ENCODE assay signal across 9 cellular contexts in the genomic region with DNA sequence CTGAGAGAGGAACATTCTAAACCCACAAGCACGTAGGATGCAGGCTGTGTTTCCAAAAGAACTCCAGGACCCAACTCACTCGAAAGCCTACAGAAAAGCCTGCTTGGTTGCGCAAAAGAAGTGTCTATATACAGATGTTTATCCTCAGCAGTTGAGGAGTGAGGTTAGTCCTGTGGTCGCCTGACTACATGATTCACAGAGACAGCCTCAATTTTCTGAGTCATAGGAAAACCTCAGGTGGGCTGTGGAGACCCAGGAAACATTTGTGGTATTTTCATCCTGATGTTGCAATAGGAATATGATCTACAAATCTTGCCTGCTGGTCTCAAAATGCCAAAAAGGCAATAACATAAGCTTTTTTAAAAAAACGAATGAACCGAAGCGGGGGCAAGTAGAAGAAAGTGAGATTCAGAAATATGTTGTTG.
DNase-seq lines count a peak whose midpoint lies in the region; ATAC-seq, FAIRE-seq and TF ChIP-seq lines count a peak whose summit lies in the region.
"Had no signal": no experiment of that assay in that cellular context is flagged by ENCODE, and none has a peak within 500 bp of the region (broad histone marks: within the 10 kb centered on the region; RNA-seq: fewer than 3 reads in every experiment).

No MANE protein-coding gene starts in this region.

- no peaks in the 10 kb centered on the region for H3K79me2 ChIP-seq in K562 (ENCODE audit: control insufficient read depth, insufficient read depth, low read length)

- H3K9me1 ChIP-seq in K562 (ENCODE audit: control insufficient read depth, insufficient read depth, low read length) = no peaks in the 10 kb centered on the region

- CTCF ChIA-PET in K562 (lab: Yijun Ruan, JAX; ENCODE audit: low intra/inter-chr PET ratio) = interaction anchor here (0.5 kb wide), 1 partner anchor 748 kb away, joined by 3 read pairs; no protein-coding TSS in a partner anchor

- BruUV-seq in K562 (replicated peaks; lab: Mats Ljungman, UMichigan) = no TSS peak

- H3K9ac ChIP-seq in K562 (ENCODE audit: insufficient read depth in 1 of 2, low read depth in 2 of 2, low read length in 2 of 2) = no peak overlapping the region

- no peak for TF ChIP-seq POLR2A in K562 (conservative IDR thresholded peaks at IDR 0.05)
- TF ChIP-seq POLR2A in stomach (IDR thresholded peaks at IDR 0.05) = no peak

- H3K27me3 ChIP-seq in K562 (ENCODE audit: control insufficient read depth in 2 of 2, insufficient read depth in 2 of 2, low read length in 2 of 2) (no peaks in the 10 kb centered on the region; a peak in 1 of 5 replicates), stomach (no peaks in the 10 kb centered on the region)

- H3K4me3 ChIP-seq in K562 (no peak overlapping the region), stomach (no peak overlapping the region)

- in situ Hi-C loops in KBM-7 (cut with MboI; ENCODE audit: low pct_unique_long_range_greater_than_20kb, low sequenced_read_pairs) = no loop called here
- in situ Hi-C loops in K562 (cut with MboI) = no loop called here

- intact Hi-C loops in K562 (cut with micrococcal nuclease) (no loop called here), posterior vena cava (cut with DNase I) (no loop called here), stomach (cut with DNase I; ENCODE audit: low total_unique reads) (no loop called here)

- TF ChIP-seq CTCF in K562 (IDR thresholded peaks at IDR 0.05 in 2 of 3, conservative IDR thresholded peaks at IDR 0.05 in 1 of 3; ENCODE audit: insufficient read depth in 2 of 3, low read depth in 1 of 3, low read length in 3 of 3) (no peak), stomach (IDR thresholded peaks at IDR 0.05) (no peak)

- no peaks in the 10 kb centered on the region for H4K20me1 ChIP-seq in K562 (replicated peaks; ENCODE audit: control insufficient read depth, insufficient read depth, low read length)

- H3K9me3 ChIP-seq in K562 (replicated peaks; ENCODE audit: control insufficient read depth, insufficient read depth, low read depth, low read length) = no peaks in the 10 kb centered on the region
- H3K9me3 ChIP-seq in stomach = no peaks in the 10 kb centered on the region

- H3K4me2 ChIP-seq in K562 (ENCODE audit: insufficient read depth, low read length) = no peak overlapping the region

- H2AFZ ChIP-seq in K562 (ENCODE audit: low read depth, low read length) = no peak overlapping the region

- TF ChIP-seq EP300 in K562 (IDR thresholded peaks at IDR 0.05; ENCODE audit: low read length) (no peak), stomach (IDR thresholded peaks at IDR 0.05) (no peak)

- no peak for TF ChIP-seq RAD21 in K562 (CRISPR knock-in tag; conservative IDR thresholded peaks at IDR 0.05 in 1 of 2, IDR thresholded peaks at IDR 0.05 in 1 of 2)

- no peak for ATAC-seq in K562

- DNase-seq in NK-92 treated with Interleukin-12 subunit alpha and Interleukin-12 subunit beta, amount 100 ng/mL, for 24 hours (lab: John Stamatoyannopoulos, UW) = peak; percentile 39
- no peak for DNase-seq in NK-92 (lab: John Stamatoyannopoulos, UW; ENCODE audit: unreplicated experiment)
- peak; percentile 80 for DNase-seq in KBM-7
- DNase-seq in K562 (ENCODE audit: extremely low read depth in 1 of 4, low spot score in 3 of 4) = peak in 1 of 4 experiments; percentile 15
- peak; percentile 8 for DNase-seq in stimulated activated CD4-positive, alpha-beta T cell treated with anti-CD3 and anti-CD28 coated beads, Interleukin-4, amount 100 ng/mL, for 24 hours
- no peak for DNase-seq in posterior vena cava (ENCODE audit: low spot score)
- DNase-seq in caudate nucleus (lab: John Stamatoyannopoulos, UW) = no peak
- DNase-seq in stomach = no peak

- H3K27ac ChIP-seq in K562 (ENCODE audit: extremely low read depth, low read depth, low read length) (no peak overlapping the region), caudate nucleus (ENCODE audit: low read depth, low read length) (no peak overlapping the region), stomach (peak overlapping the region in 2 of 5 donors; percentile 43 to 53)
- H3K27ac ChIP-seq: 22Rv1 had no signal

- 2% methylated on average over 7 of the region's 7 CpGs for WGBS in K562 (ENCODE audit: insufficient coverage, low coverage, missing lambda C conversion rate)
- WGBS in stomach, 5 donors = 58 to 75% (median 70%) methylated on average over 7 of the region's 7 CpGs

- no peak for FAIRE-seq in K562 (lab: Jason Lieb, UNC)

- H3K36me3 ChIP-seq in K562 (ENCODE audit: control insufficient read depth, insufficient read depth, low read length) (no peaks in the 10 kb centered on the region), stomach (no peaks in the 10 kb centered on the region)

- POLR2A ChIA-PET in K562 (lab: Yijun Ruan, JAX) = interaction anchor here (0.6 kb wide), 1 partner anchor 538 kb away, joined by 3 read pairs; no protein-coding TSS in a partner anchor

- H3K4me1 ChIP-seq in K562 (replicated peaks in 1 of 2; ENCODE audit: control insufficient read depth in 2 of 2, insufficient read depth in 2 of 2, low read length in 2 of 2) = no peaks in the 10 kb centered on the region
- peaks cover 0 to 17% (median 10%) of the 10 kb centered on the region in 4 donors for H3K4me1 ChIP-seq in stomach

TF ChIP-seq in K562, 482 proteins besides CTCF, POLR2A, EP300 and RAD21 (continues in another document):
- TF ChIP-seq MEIS2 (IDR thresholded peaks at IDR 0.05; ENCODE audit: partially characterized antibody) = peak; percentile 41
- TF ChIP-seq TEAD4 (IDR thresholded peaks at IDR 0.05; ENCODE audit: low read length) = peak; percentile 36; the same call in 1 of the 2 replicates
- TF ChIP-seq TEAD4 (CRISPR knock-in tag; IDR thresholded peaks at IDR 0.05; ENCODE audit: borderline replicate concordance) = no peak
- peak; percentile 52; the same call in 1 of the 2 replicates for TF ChIP-seq JUND (IDR thresholded peaks at IDR 0.05; ENCODE audit: borderline replicate concordance, low read depth, low read length)
- TF ChIP-seq JUND (tag; IDR thresholded peaks at IDR 0.05; ENCODE audit: borderline replicate concordance, low read depth, low read length) = peak; percentile 13; the same call in 1 of the 3 replicates
- peak; percentile 91 for TF ChIP-seq FOSL1 (tag; conservative IDR thresholded peaks at IDR 0.05)
- TF ChIP-seq, protein P1, sequence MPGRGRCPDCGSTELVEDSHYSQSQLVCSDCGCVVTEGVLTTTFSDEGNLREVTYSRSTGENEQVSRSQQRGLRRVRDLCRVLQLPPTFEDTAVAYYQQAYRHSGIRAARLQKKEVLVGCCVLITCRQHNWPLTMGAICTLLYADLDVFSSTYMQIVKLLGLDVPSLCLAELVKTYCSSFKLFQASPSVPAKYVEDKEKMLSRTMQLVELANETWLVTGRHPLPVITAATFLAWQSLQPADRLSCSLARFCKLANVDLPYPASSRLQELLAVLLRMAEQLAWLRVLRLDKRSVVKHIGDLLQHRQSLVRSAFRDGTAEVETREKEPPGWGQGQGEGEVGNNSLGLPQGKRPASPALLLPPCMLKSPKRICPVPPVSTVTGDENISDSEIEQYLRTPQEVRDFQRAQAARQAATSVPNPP (IDR thresholded peaks at IDR 0.05; ENCODE audit: borderline replicate concordance, insufficient read depth, insufficient read length) = no peak
- TF ChIP-seq MAX (CRISPR knock-in tag; IDR thresholded peaks at IDR 0.05) = no peak
- no peak for TF ChIP-seq PURB (CRISPR knock-in tag; IDR thresholded peaks at IDR 0.05; ENCODE audit: low read depth)
- TF ChIP-seq ZSCAN32 (CRISPR knock-in tag; IDR thresholded peaks at IDR 0.05) = no peak
- TF ChIP-seq, protein P2, sequence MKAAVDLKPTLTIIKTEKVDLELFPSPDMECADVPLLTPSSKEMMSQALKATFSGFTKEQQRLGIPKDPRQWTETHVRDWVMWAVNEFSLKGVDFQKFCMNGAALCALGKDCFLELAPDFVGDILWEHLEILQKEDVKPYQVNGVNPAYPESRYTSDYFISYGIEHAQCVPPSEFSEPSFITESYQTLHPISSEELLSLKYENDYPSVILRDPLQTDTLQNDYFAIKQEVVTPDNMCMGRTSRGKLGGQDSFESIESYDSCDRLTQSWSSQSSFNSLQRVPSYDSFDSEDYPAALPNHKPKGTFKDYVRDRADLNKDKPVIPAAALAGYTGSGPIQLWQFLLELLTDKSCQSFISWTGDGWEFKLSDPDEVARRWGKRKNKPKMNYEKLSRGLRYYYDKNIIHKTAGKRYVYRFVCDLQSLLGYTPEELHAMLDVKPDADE (conservative IDR thresholded peaks at IDR 0.05; ENCODE audit: control insufficient read depth, low read depth, low read length) = no peak
- no peak for TF ChIP-seq SIRT6 (IDR thresholded peaks at IDR 0.05; ENCODE audit: low read depth, low read length)
- TF ChIP-seq, protein P3, sequence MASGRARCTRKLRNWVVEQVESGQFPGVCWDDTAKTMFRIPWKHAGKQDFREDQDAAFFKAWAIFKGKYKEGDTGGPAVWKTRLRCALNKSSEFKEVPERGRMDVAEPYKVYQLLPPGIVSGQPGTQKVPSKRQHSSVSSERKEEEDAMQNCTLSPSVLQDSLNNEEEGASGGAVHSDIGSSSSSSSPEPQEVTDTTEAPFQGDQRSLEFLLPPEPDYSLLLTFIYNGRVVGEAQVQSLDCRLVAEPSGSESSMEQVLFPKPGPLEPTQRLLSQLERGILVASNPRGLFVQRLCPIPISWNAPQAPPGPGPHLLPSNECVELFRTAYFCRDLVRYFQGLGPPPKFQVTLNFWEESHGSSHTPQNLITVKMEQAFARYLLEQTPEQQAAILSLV (tag; IDR thresholded peaks at IDR 0.05) = 0 out of 2 replicates have a peak, but pooled peaks have one; percentile 26
- peak; percentile 39; the same call in 1 of the 2 replicates for TF ChIP-seq SMARCA4 (IDR thresholded peaks at IDR 0.05)
- TF ChIP-seq HLTF (IDR thresholded peaks at IDR 0.05) = no peak
- TF ChIP-seq JUN (IDR thresholded peaks at IDR 0.05; ENCODE audit: borderline replicate concordance, low read depth, low read length) = 0 out of 2 replicates have a peak, but pooled peaks have one; percentile 38
- TF ChIP-seq JUN (CRISPR knock-in tag; IDR thresholded peaks at IDR 0.05; ENCODE audit: borderline replicate concordance) = no peak
- no peak for TF ChIP-seq FOXA1 (IDR thresholded peaks at IDR 0.05; ENCODE audit: borderline replicate concordance)
- 0 out of 2 replicates have a peak, but pooled peaks have one; percentile 15 for TF ChIP-seq BHLHE40 (IDR thresholded peaks at IDR 0.05; ENCODE audit: low read length)
- no peak for TF ChIP-seq ZFP36 (IDR thresholded peaks at IDR 0.05; ENCODE audit: low read depth, low read length, partially characterized antibody)

Comparison
In these comparisons a context has a peak if more than half of its experiments do, and no peak if none do; other contexts are left out.
1. DNase-seq: peak in NK-92 treated with Interleukin-12 subunit alpha and Interleukin-12 subunit beta, amount 100 ng/mL, for 24 hours (single experiment), KBM-7 (single experiment) and stimulated activated CD4-positive, alpha-beta T cell treated with anti-CD3 and anti-CD28 coated beads, Interleukin-4, amount 100 ng/mL, for 24 hours (single experiment); none in NK-92 (single experiment), posterior vena cava (single experiment), caudate nucleus (0 of 61) and stomach (single experiment).